33 cellular contexts compared by ENCODE assay signal in genomic region chr21:41503331-41503730, GRCh38. TPM values are rescaled to one million over a fixed set of nuclear protein-coding genes. Genes with fewer than 3 reads are reported as not detected.
"Had no signal": no experiment of that assay in that cellular context is flagged by ENCODE, and none has a peak within 500 bp of the region (broad histone marks: within the 10 kb centered on the region; RNA-seq: fewer than 3 reads in every experiment).

No MANE protein-coding gene starts in this region.

- H3K4me1 ChIP-seq: adrenal gland, ascending aorta, psoas muscle, uterus had no signal

- H3K9me3 ChIP-seq: adrenal gland, ascending aorta, left lung, lower lobe of right lung, neutrophil, ovary, psoas muscle, sigmoid colon, tibial nerve, uterus had no signal

- H3K27ac Mint-ChIP-seq: activated naive CD4-positive, alpha-beta T cell treated with anti-CD3 and anti-CD28 coated beads for 36 hours; activated naive CD8-positive, alpha-beta T cell treated with anti-CD3 and anti-CD28 coated beads for 36 hours; endodermal cell; nephron progenitor cell; stimulated activated memory B cell treated with anti-CD40 and anti-IgM and Interleukin-4, amounts not matched to agents 10 μg/mL and 1 μg/mL and 100 μg/mL, for 72 hours; stimulated activated naive CD8-positive, alpha-beta T cell treated with anti-CD3 and anti-CD28 coated beads, Interleukin-15, amount 100 ng/mL, for 72 hours; T-helper 2 cell treated with Interferon-gamma antibody and Interleukin-4, amounts not matched to agents 5 μg/mL and 100 μg/mL, for 36 hours had no signal

- H3K36me3 ChIP-seq: adrenal gland, ascending aorta, brain microvascular endothelial cell, left lung, lower lobe of right lung, neutrophil, ovary, sigmoid colon, tibial nerve, uterus had no signal

- DNase-seq: activated CD4-positive, alpha-beta T cell treated with anti-CD3 and anti-CD28 coated beads for 4 hours; activated CD4-positive, alpha-beta T cell treated with anti-CD3 and anti-CD28 coated beads, Interleukin-2, amount 50 U/mL, for 4 hours; activated CD8-positive, alpha-beta memory T cell treated with anti-CD3 and anti-CD28 coated beads for 24 hours; activated effector memory CD4-positive, alpha-beta T cell treated with Interleukin-2 at 50 U/mL for 16 hours; activated naive CD4-positive, alpha-beta T cell treated with anti-CD3 and anti-CD28 coated beads for 36 hours; activated naive CD8-positive, alpha-beta T cell treated with anti-CD3 and anti-CD28 coated beads for 36 hours; adrenal gland; brain microvascular endothelial cell; cortex of kidney; endodermal cell; foreskin fibroblast; head of caudate nucleus; left lung; lower lobe of right lung; mesenchymal stem cell; nephron progenitor cell; ovary; psoas muscle; sigmoid colon; stimulated activated CD4-positive, alpha-beta T cell treated with anti-CD3 and anti-CD28 coated beads, Interleukin-1b, Interleukin-23, amount 100 ng/mL, for 48 hours; stimulated activated CD4-positive, alpha-beta T cell treated with anti-CD3 and anti-CD28 coated beads, Interleukin-4, amount 100 ng/mL, for 4 hours; stimulated activated CD8-positive, alpha-beta memory T cell treated with anti-CD3 and anti-CD28 coated beads, Interleukin-4, amount 100 ng/mL, for 48 hours; stimulated activated naive CD8-positive, alpha-beta T cell treated with anti-CD3 and anti-CD28 coated beads, Interleukin-15, amount 100 ng/mL, for 72 hours; T-helper 1 cell; uterus had no signal

- H3K4me3 Mint-ChIP-seq: activated naive CD4-positive, alpha-beta T cell treated with anti-CD3 and anti-CD28 coated beads for 36 hours; activated naive CD8-positive, alpha-beta T cell treated with anti-CD3 and anti-CD28 coated beads for 36 hours; endodermal cell; nephron progenitor cell; stimulated activated memory B cell treated with anti-CD40 and anti-IgM and Interleukin-4, amounts not matched to agents 10 μg/mL and 1 μg/mL and 100 μg/mL, for 72 hours; stimulated activated naive CD8-positive, alpha-beta T cell treated with anti-CD3 and anti-CD28 coated beads, Interleukin-15, amount 100 ng/mL, for 72 hours; T-helper 2 cell treated with Interferon-gamma antibody and Interleukin-4, amounts not matched to agents 5 μg/mL and 100 μg/mL, for 36 hours had no signal

- H3K4me3 ChIP-seq: adrenal gland, ascending aorta, left lung, lower lobe of right lung, ovary, psoas muscle, sigmoid colon, smooth muscle cell, tibial nerve, uterus had no signal

- H3K4me1 Mint-ChIP-seq: activated naive CD8-positive, alpha-beta T cell treated with anti-CD3 and anti-CD28 coated beads for 36 hours; stimulated activated memory B cell treated with anti-CD40 and anti-IgM and Interleukin-4, amounts not matched to agents 10 μg/mL and 1 μg/mL and 100 μg/mL, for 72 hours had no signal

- H3K27ac ChIP-seq: adrenal gland, ascending aorta, brain microvascular endothelial cell, left lung, lower lobe of right lung, neutrophil, ovary, psoas muscle, sigmoid colon, tibial nerve, uterus had no signal

- H3K9me3 Mint-ChIP-seq: activated naive CD4-positive, alpha-beta T cell treated with anti-CD3 and anti-CD28 coated beads for 36 hours; activated naive CD8-positive, alpha-beta T cell treated with anti-CD3 and anti-CD28 coated beads for 36 hours; endodermal cell; nephron progenitor cell; stimulated activated memory B cell treated with anti-CD40 and anti-IgM and Interleukin-4, amounts not matched to agents 10 μg/mL and 1 μg/mL and 100 μg/mL, for 72 hours; stimulated activated naive CD8-positive, alpha-beta T cell treated with anti-CD3 and anti-CD28 coated beads, Interleukin-15, amount 100 ng/mL, for 72 hours; T-helper 2 cell treated with Interferon-gamma antibody and Interleukin-4, amounts not matched to agents 5 μg/mL and 100 μg/mL, for 36 hours had no signal

- H3K36me3 Mint-ChIP-seq: activated naive CD8-positive, alpha-beta T cell treated with anti-CD3 and anti-CD28 coated beads for 36 hours; stimulated activated memory B cell treated with anti-CD40 and anti-IgM and Interleukin-4, amounts not matched to agents 10 μg/mL and 1 μg/mL and 100 μg/mL, for 72 hours had no signal

- ATAC-seq: esophagus mucosa; left lung; lower lobe of right lung; psoas muscle; stimulated activated memory B cell treated with anti-CD40 and anti-IgM and Interleukin-4, amounts not matched to agents 10 μg/mL and 1 μg/mL and 100 μg/mL, for 72 hours; stimulated activated naive CD8-positive, alpha-beta T cell treated with anti-CD3 and anti-CD28 coated beads, Interleukin-15, amount 100 ng/mL, for 72 hours had no signal

- H3K27me3 ChIP-seq: ovary, uterus had no signal

RNA-seq across cellular contexts. Expression of gene TMPRSS2, which starts 4.6 kb away (rescaled TPM):
- total RNA-seq: activated naive CD4-positive, alpha-beta T cell treated with anti-CD3 and anti-CD28 coated beads for 36 hours; activated naive CD8-positive, alpha-beta T cell treated with anti-CD3 and anti-CD28 coated beads for 36 hours; ascending aorta; cardiac septum; tibial nerve had no signal
